8 cellular contexts compared by ENCODE assay signal in the genomic region with DNA sequence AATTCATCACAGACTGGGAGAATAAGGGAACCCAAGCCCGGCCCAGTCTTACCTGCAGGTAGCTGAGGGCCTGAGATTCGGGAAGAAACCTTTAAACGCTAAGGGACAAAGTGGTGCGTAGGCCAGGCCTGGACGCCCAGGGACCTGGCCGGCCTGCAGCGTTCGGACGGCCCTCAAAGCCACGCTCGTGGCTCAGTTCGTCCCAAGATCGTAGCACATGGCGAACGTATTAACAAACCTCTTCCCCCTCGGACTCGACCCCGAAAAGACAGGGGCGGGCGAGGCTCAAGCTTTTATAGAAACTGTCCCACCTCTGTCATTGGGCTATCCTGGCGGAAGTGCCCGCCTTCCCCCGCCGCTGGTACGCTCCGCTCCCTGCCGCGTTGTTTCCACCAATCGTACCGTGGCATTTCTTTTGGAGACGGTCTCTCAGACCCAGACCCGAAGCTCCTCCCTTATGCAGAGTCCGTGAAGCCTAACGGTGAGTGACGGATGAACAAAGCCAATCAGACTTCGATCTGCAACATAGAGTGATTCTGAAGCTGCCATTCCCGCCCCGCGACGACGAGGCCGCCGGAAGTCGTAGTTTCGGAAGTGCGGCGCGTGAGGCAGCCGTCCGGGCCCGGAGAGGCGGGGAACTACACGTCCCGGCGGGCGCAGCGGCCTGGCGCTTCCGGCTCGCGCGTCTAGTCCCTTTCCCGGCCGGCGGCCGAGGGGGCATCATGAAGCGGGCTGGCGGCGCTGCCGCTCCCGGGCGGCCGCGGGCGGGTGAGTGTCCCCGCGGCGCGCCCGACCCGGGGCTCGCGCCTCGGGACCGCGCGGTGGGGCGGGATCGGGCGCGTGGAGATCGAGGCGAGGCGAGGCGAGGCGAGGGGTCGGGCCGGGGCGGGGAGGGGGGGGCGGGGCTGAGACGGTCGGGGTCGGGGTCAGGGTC. TPM values are rescaled to one million over a fixed set of nuclear protein-coding genes. Genes with fewer than 3 reads are reported as not detected.
A peak's percentile ranks its signal among the peaks of the same experiment; 100 is the strongest.
DNase-seq lines count a peak whose midpoint lies in the region; ATAC-seq, FAIRE-seq and TF ChIP-seq lines count a peak whose summit lies in the region.

A gene (plus strand): TSS at position 692 of the 934 bp plus-strand sequence. CDS start 8,139 bp downstream, outside the sequence.

- TF ChIP-seq CTCF in BE2C (IDR thresholded peaks at IDR 0.05; ENCODE audit: low read depth, low read length), result no peak

- peaks cover 24% of the 10 kb centered on the region for H3K4me1 ChIP-seq in BE2C

- FAIRE-seq in colon (lab: Jason Lieb, UNC), result peak; percentile 86

- peak within 1 kb of the TSS; percentile 100 for H3K4me3 ChIP-seq in BE2C (ENCODE audit: low read depth, low read length)

- DNase-seq in BE2C, result peak; percentile 99
- peak; percentile 100 for DNase-seq in GM19240 (ENCODE audit: insufficient read length, low spot score)
- DNase-seq in NCI-H526 (lab: John Stamatoyannopoulos, UW), result peak; percentile 98
- peak; percentile 98 for DNase-seq in activated CD4-positive, alpha-beta T cell treated with anti-CD3 and anti-CD28 coated beads for 48 hours
- DNase-seq in kidney glomerular epithelial cell (lab: John Stamatoyannopoulos, UW), result peak; percentile 100
- peak; percentile 88 to 95 for DNase-seq in stimulated activated CD4-positive, alpha-beta T cell treated with anti-CD3 and anti-CD28 coated beads, Interleukin-1b, Interleukin-23, amount 100 ng/mL, for 1 hour (ENCODE audit: low read depth in 2 of 2)

- ATAC-seq in HG03460 (IDR thresholded peaks at IDR 0.05; ENCODE audit: unreplicated experiment), result peak; percentile 88

- no peaks in the 10 kb centered on the region for H3K27me3 ChIP-seq in BE2C

- peaks cover 36% of the 10 kb centered on the region for H3K36me3 ChIP-seq in BE2C

- H3K9me3 ChIP-seq in BE2C, result no peaks in the 10 kb centered on the region

RNA-seq across cellular contexts. Expression of the gene that starts here (rescaled TPM):
- polyA plus RNA-seq in BE2C (2012; ENCODE audit: insufficient read depth, insufficient read length, low read depth), result 126 TPM

Comparison
In these comparisons a context has a peak if more than half of its experiments do, and no peak if none do; other contexts are left out.
1. Peak in every context shown above with its lines: DNase-seq, ATAC-seq and H3K4me3 ChIP-seq.